ENCODE assay signal across 21 cellular contexts in genomic region chr15:99984491-99985243, GRCh38.
"Had no signal": no experiment of that assay in that cellular context is flagged by ENCODE, and none has a peak within 500 bp of the region (broad histone marks: within the 10 kb centered on the region; RNA-seq: fewer than 3 reads in every experiment).

No MANE protein-coding gene starts in this region.

- H3K9me3 ChIP-seq: colonic mucosa, ovary, right lobe of liver, thoracic aorta had no signal

- H3K4me1 ChIP-seq: colonic mucosa, right lobe of liver had no signal

- H3K4me3 ChIP-seq: colonic mucosa, ovary, right lobe of liver, thoracic aorta had no signal

- FAIRE-seq: endometrium, frontal cortex, small intestine had no signal

- ATAC-seq: activated T-cell treated with anti-CD3 and anti-CD28 coated beads, Interleukin-2, amount 50 U/mL, for 72 hours; T-helper 17 cell had no signal

- H3K4me3 Mint-ChIP-seq: T-helper 17 cell had no signal

- DNase-seq: activated CD4-positive, alpha-beta T cell treated with anti-CD3 and anti-CD28 coated beads for 1 hour; activated CD4-positive, alpha-beta T cell treated with anti-CD3 and anti-CD28 coated beads, Interleukin-2, amount 50 U/mL, for 4 hours; activated effector memory CD4-positive, alpha-beta T cell treated with anti-CD3 and anti-CD28 coated beads, Interleukin-2, amount 50 U/mL, for 16 hours; activated naive CD4-positive, alpha-beta T cell treated with anti-CD3 and anti-CD28 coated beads, Interleukin-2, amount 50 U/mL, for 16 hours; activated T-cell treated with anti-CD3 and anti-CD28 coated beads, Interleukin-2, amount 50 U/mL, for 72 hours; brain microvascular endothelial cell; central memory CD4-positive, alpha-beta T cell; colonic mucosa; head of caudate nucleus; kidney glomerular epithelial cell; left ventricle myocardium inferior; mammary epithelial cell; small intestine; stimulated activated CD4-positive, alpha-beta T cell treated with anti-CD3 and anti-CD28 coated beads, Interleukin-4, amount 100 ng/mL, for 1 hour; T-helper 17 cell had no signal

- H3K27ac Mint-ChIP-seq: activated T-cell treated with anti-CD3 and anti-CD28 coated beads, Interleukin-2, amount 50 U/mL, for 72 hours; T-helper 17 cell had no signal

- H3K27ac ChIP-seq: brain microvascular endothelial cell, colonic mucosa, ovary, right lobe of liver, thoracic aorta, VCaP had no signal

- H3K4me1 Mint-ChIP-seq: T-helper 17 cell had no signal

- H3K27me3 ChIP-seq: brain microvascular endothelial cell, colonic mucosa, ovary, right lobe of liver had no signal

- H3K36me3 ChIP-seq: brain microvascular endothelial cell, colonic mucosa, left ventricle myocardium inferior, ovary, right lobe of liver, thoracic aorta had no signal
